ENCODE assay signal across 11 cellular contexts in genomic region chr2:130120924-130121323, GRCh38. TPM values are rescaled to one million over a fixed set of nuclear protein-coding genes. Genes with fewer than 3 reads are reported as not detected.
"Had no signal": no experiment of that assay in that cellular context is flagged by ENCODE, and none has a peak within 500 bp of the region (broad histone marks: within the 10 kb centered on the region; RNA-seq: fewer than 3 reads in every experiment).

No MANE protein-coding gene starts in this region.

RNA-seq across cellular contexts. Expression of gene POTEF, which starts 8.1 kb away (rescaled TPM):
- total RNA-seq: subcutaneous adipose tissue, suprapubic skin, temporal lobe, thoracic aorta, tibial nerve, transverse colon, upper lobe of left lung, ureter, urinary bladder, vagina had no signal
- polyA plus RNA-seq: stomach, urinary bladder had no signal
